Comparison of ENCODE assay signal across 31 cellular contexts in genomic region chr7:9029671-9030070, GRCh38.
DNase-seq lines count a peak whose midpoint lies in the region; ATAC-seq, FAIRE-seq and TF ChIP-seq lines count a peak whose summit lies in the region.
"Had no signal": no experiment of that assay in that cellular context is flagged by ENCODE, and none has a peak within 500 bp of the region (broad histone marks: within the 10 kb centered on the region; RNA-seq: fewer than 3 reads in every experiment).

No MANE protein-coding gene starts in this region.

- ATAC-seq in activated CD8-positive, alpha-beta memory T cell treated with anti-CD3 and anti-CD28 coated beads, Interleukin-2, amount 10 ng/mL, durations not matched to agents 7 days and 5 days, result no peak
- no peak for ATAC-seq in HG02588 (IDR thresholded peaks at IDR 0.05; ENCODE audit: unreplicated experiment)
- no peak for ATAC-seq in HG02571 (IDR thresholded peaks at IDR 0.05; ENCODE audit: unreplicated experiment)
- ATAC-seq: activated T-helper 17 cell treated with anti-CD3 and anti-CD28 coated beads, Interleukin-2, amount 50 U/mL, for 72 hours; left lung; stimulated activated naive B cell treated with anti-CD40 and anti-IgM and Interleukin-4, amounts not matched to agents 10 μg/mL and 1 μg/mL and 100 μg/mL, for 72 hours; T-helper 17 cell had no signal

- H3K36me3 Mint-ChIP-seq in activated CD8-positive, alpha-beta memory T cell treated with anti-CD3 and anti-CD28 coated beads, Interleukin-2, amount 10 ng/mL, durations not matched to agents 7 days and 5 days, result no peaks in the 10 kb centered on the region
- H3K36me3 Mint-ChIP-seq: activated CD4-positive, alpha-beta memory T cell treated with anti-CD3 and anti-CD28 coated beads for 36 hours; activated naive CD8-positive, alpha-beta T cell; mesothelial cell of epicardium; naive B cell; stimulated activated naive B cell treated with anti-CD40 and anti-IgM and Interleukin-4, amounts not matched to agents 10 μg/mL and 1 μg/mL and 100 μg/mL, for 72 hours had no signal

- CTCF ChIA-PET in activated CD8-positive, alpha-beta memory T cell treated with anti-CD3 and anti-CD28 coated beads, Interleukin-2, amount 10 ng/mL, durations not matched to agents 7 days and 5 days (lab: Charles Lee), result no interaction called here

- DNase-seq in COR-L47 (lab: John Stamatoyannopoulos, UW) (peak; percentile 90), HT1080 (ENCODE audit: low read depth) (peak; percentile 76), NCI-H748 (lab: John Stamatoyannopoulos, UW; ENCODE audit: unreplicated experiment) (peak; percentile 99), bronchial epithelial cell (ENCODE audit: low read depth) (peak; percentile 0)
- DNase-seq in activated CD8-positive, alpha-beta memory T cell treated with anti-CD3 and anti-CD28 coated beads for 24 hours, result no peak
- no peak for DNase-seq in activated CD8-positive, alpha-beta memory T cell treated with anti-CD3 and anti-CD28 coated beads, Interleukin-2, amount 10 ng/mL, durations not matched to agents 7 days and 5 days
- DNase-seq: activated CD4-positive, alpha-beta memory T cell treated with anti-CD3 and anti-CD28 coated beads for 36 hours; activated CD4-positive, CD25-positive, alpha-beta regulatory T cell treated with anti-CD3 and anti-CD28 coated beads, Interleukin-2, amount 50 U/mL, for 72 hours; aorta; esophagus squamous epithelium; HFFc6; hypothalamus; left lung; naive B cell; NCI-H2171; NCI-H524; nucleus accumbens; sigmoid colon; SK-N-SH; stimulated activated CD4-positive, alpha-beta T cell treated with anti-CD3 and anti-CD28 coated beads, Interleukin-4, amount 100 ng/mL, for 4 hours; stimulated activated naive B cell treated with anti-CD40 and anti-IgM and Interleukin-4, amounts not matched to agents 10 μg/mL and 1 μg/mL and 100 μg/mL, for 72 hours; T-helper 17 cell had no signal

- TF ChIP-seq CTCF in bronchial epithelial cell (IDR thresholded peaks at IDR 0.05; ENCODE audit: insufficient read depth, low read length, severe bottlenecking), result no peak

- no peak overlapping the region for H3K4me3 Mint-ChIP-seq in activated CD8-positive, alpha-beta memory T cell treated with anti-CD3 and anti-CD28 coated beads, Interleukin-2, amount 10 ng/mL, durations not matched to agents 7 days and 5 days
- H3K4me3 Mint-ChIP-seq: activated CD4-positive, alpha-beta memory T cell treated with anti-CD3 and anti-CD28 coated beads for 36 hours; activated naive CD8-positive, alpha-beta T cell; activated T-helper 17 cell treated with anti-CD3 and anti-CD28 coated beads, Interleukin-2, amount 50 U/mL, for 72 hours; dendritic cell treated with granulocyte-macrophage colony-stimulating factor and Interleukin-4, amounts not matched to agents 40 ng/mL and 50 ng/mL, for 4 days; HFFc6; mesothelial cell of epicardium; naive B cell; stimulated activated naive B cell treated with anti-CD40 and anti-IgM and Interleukin-4, amounts not matched to agents 10 μg/mL and 1 μg/mL and 100 μg/mL, for 72 hours; T-helper 17 cell had no signal

- no peak overlapping the region for H3K27ac Mint-ChIP-seq in activated CD8-positive, alpha-beta memory T cell treated with anti-CD3 and anti-CD28 coated beads, Interleukin-2, amount 10 ng/mL, durations not matched to agents 7 days and 5 days
- H3K27ac Mint-ChIP-seq: activated CD4-positive, alpha-beta memory T cell treated with anti-CD3 and anti-CD28 coated beads for 36 hours; activated naive CD8-positive, alpha-beta T cell; activated T-helper 17 cell treated with anti-CD3 and anti-CD28 coated beads, Interleukin-2, amount 50 U/mL, for 72 hours; dendritic cell treated with granulocyte-macrophage colony-stimulating factor and Interleukin-4, amounts not matched to agents 40 ng/mL and 50 ng/mL, for 4 days; HFFc6; mesothelial cell of epicardium; naive B cell; stimulated activated naive B cell treated with anti-CD40 and anti-IgM and Interleukin-4, amounts not matched to agents 10 μg/mL and 1 μg/mL and 100 μg/mL, for 72 hours; T-helper 17 cell had no signal

- no peaks in the 10 kb centered on the region for H3K4me1 Mint-ChIP-seq in activated CD8-positive, alpha-beta memory T cell treated with anti-CD3 and anti-CD28 coated beads, Interleukin-2, amount 10 ng/mL, durations not matched to agents 7 days and 5 days
- H3K4me1 Mint-ChIP-seq: activated T-helper 17 cell treated with anti-CD3 and anti-CD28 coated beads, Interleukin-2, amount 50 U/mL, for 72 hours; naive B cell; stimulated activated naive B cell treated with anti-CD40 and anti-IgM and Interleukin-4, amounts not matched to agents 10 μg/mL and 1 μg/mL and 100 μg/mL, for 72 hours; T-helper 17 cell had no signal

- no peaks in the 10 kb centered on the region for H3K36me3 ChIP-seq in bronchial epithelial cell (ENCODE audit: control insufficient read depth, insufficient read depth, low read length)
- H3K36me3 ChIP-seq: BLaER1, esophagus squamous epithelium, left lung, prostate gland, sigmoid colon had no signal

- peaks cover 14% of the 10 kb centered on the region for H3K9me3 Mint-ChIP-seq in activated CD8-positive, alpha-beta memory T cell treated with anti-CD3 and anti-CD28 coated beads, Interleukin-2, amount 10 ng/mL, durations not matched to agents 7 days and 5 days (ENCODE audit: low read depth)
- H3K9me3 Mint-ChIP-seq: activated T-helper 17 cell treated with anti-CD3 and anti-CD28 coated beads, Interleukin-2, amount 50 U/mL, for 72 hours; mesothelial cell of epicardium had no signal

- H3K27me3 ChIP-seq in bronchial epithelial cell (ENCODE audit: control insufficient read depth, insufficient read depth, low read length), result no peaks in the 10 kb centered on the region
- H3K27me3 ChIP-seq: BLaER1, esophagus squamous epithelium, left lung, sigmoid colon had no signal

- H3K4me3 ChIP-seq in bronchial epithelial cell (ENCODE audit: low read depth, low read length), result no peak overlapping the region
- H3K4me3 ChIP-seq: BLaER1, esophagus squamous epithelium, left lung, prostate gland, sigmoid colon had no signal

- no peaks in the 10 kb centered on the region for H3K27me3 Mint-ChIP-seq in activated CD8-positive, alpha-beta memory T cell treated with anti-CD3 and anti-CD28 coated beads, Interleukin-2, amount 10 ng/mL, durations not matched to agents 7 days and 5 days
- H3K27me3 Mint-ChIP-seq: activated CD4-positive, alpha-beta memory T cell treated with anti-CD3 and anti-CD28 coated beads for 36 hours; activated naive CD8-positive, alpha-beta T cell; activated T-helper 17 cell treated with anti-CD3 and anti-CD28 coated beads, Interleukin-2, amount 50 U/mL, for 72 hours; dendritic cell treated with granulocyte-macrophage colony-stimulating factor and Interleukin-4, amounts not matched to agents 40 ng/mL and 50 ng/mL, for 4 days; naive B cell; stimulated activated naive B cell treated with anti-CD40 and anti-IgM and Interleukin-4, amounts not matched to agents 10 μg/mL and 1 μg/mL and 100 μg/mL, for 72 hours; T-helper 17 cell had no signal

- FAIRE-seq in bronchial epithelial cell (lab: Jason Lieb, UNC), result no peak
- FAIRE-seq: frontal cortex had no signal

Comparison
In these comparisons a context has a peak if more than half of its experiments do, and no peak if none do; other contexts are left out.
1. DNase-seq: peak in COR-L47 (single experiment), HT1080 (single experiment), NCI-H748 (single experiment) and bronchial epithelial cell (single experiment); none in activated CD8-positive, alpha-beta memory T cell treated with anti-CD3 and anti-CD28 coated beads for 24 hours (single experiment) and activated CD8-positive, alpha-beta memory T cell treated with anti-CD3 and anti-CD28 coated beads, Interleukin-2, amount 10 ng/mL, durations not matched to agents 7 days and 5 days (single experiment).